ENCODE assay signal across 7 cellular contexts in genomic region chr19:21726942-21727747, GRCh38. TPM values are rescaled to one million over a fixed set of nuclear protein-coding genes. Genes with fewer than 3 reads are reported as not detected.
DNase-seq lines count a peak whose midpoint lies in the region; ATAC-seq, FAIRE-seq and TF ChIP-seq lines count a peak whose summit lies in the region.
"Not testable (repeated sequence)": the region's sequence is repeated elsewhere in the genome, so short reads cannot be mapped to it uniquely, and the experiment has no call there.

No MANE protein-coding gene starts in this region.

- peaks cover 48% of the 10 kb centered on the region for H3K36me3 Mint-ChIP-seq in neural progenitor cell

- not testable (repeated sequence) for ATAC-seq in right cardiac atrium

- H2AFZ ChIP-seq in neural progenitor cell (replicated peaks); smooth muscle cell (ENCODE audit: low read depth): not testable (repeated sequence)

- TF ChIP-seq CTCF in D721Med (IDR thresholded peaks at IDR 0.05; ENCODE audit: insufficient read depth, missing control alignments); HEK293 (tag by site-specific recombination; IDR thresholded peaks at IDR 0.05); coronary artery (IDR thresholded peaks at IDR 0.05); neural progenitor cell (IDR thresholded peaks at IDR 0.05); smooth muscle cell (IDR thresholded peaks at IDR 0.05; ENCODE audit: borderline replicate concordance, insufficient read depth, poor library complexity, severe bottlenecking): not testable (repeated sequence)

- POLR2A ChIA-PET in HEK293 (lab: Yijun Ruan, JAX), result not testable (repeated sequence)

- not testable (repeated sequence) for H3K4me3 Mint-ChIP-seq in neural progenitor cell

- intact Hi-C loops in right cardiac atrium (cut with DNase I), result not testable (repeated sequence)

- H3K36me3 ChIP-seq in HEK293 (ENCODE audit: control insufficient read depth in 2 of 2, insufficient read depth in 1 of 2, low read length in 2 of 2), result peaks cover 7 to 35% of the 10 kb centered on the region in 2 experiments
- H3K36me3 ChIP-seq in adipocyte (ENCODE audit: control insufficient read depth, insufficient read depth, low read length, severe bottlenecking), result peaks cover 64% of the 10 kb centered on the region
- H3K36me3 ChIP-seq in neural progenitor cell, result peaks cover 58% of the 10 kb centered on the region
- H3K36me3 ChIP-seq in smooth muscle cell (ENCODE audit: low read depth), result peaks cover 41% of the 10 kb centered on the region

- H3K9ac ChIP-seq in adipocyte (ENCODE audit: low read length); neural progenitor cell; smooth muscle cell (ENCODE audit: low read depth): not testable (repeated sequence)

- not testable (repeated sequence) for H3K27me3 Mint-ChIP-seq in neural progenitor cell (ENCODE audit: insufficient read depth, low read depth)

- CTCF ChIA-PET in HEK293 (lab: Yijun Ruan, JAX), result not testable (repeated sequence)

- not testable (repeated sequence) for H3K4me2 ChIP-seq in neural progenitor cell, smooth muscle cell

- not testable (repeated sequence) for H3K4me1 Mint-ChIP-seq in neural progenitor cell

- FAIRE-seq in D721Med (lab: Jason Lieb, UNC), result peak; percentile 74

- H3K9me3 Mint-ChIP-seq in neural progenitor cell, result peaks cover 69% of the 10 kb centered on the region

- H3F3A ChIP-seq in neural progenitor cell (ENCODE audit: low read depth); smooth muscle cell (ENCODE audit: low read depth): not testable (repeated sequence)

- H3K4me1 ChIP-seq in HEK293 (ENCODE audit: control insufficient read depth, insufficient read depth, low read length); adipocyte (ENCODE audit: control insufficient read depth, insufficient read depth, low read length); right cardiac atrium (ENCODE audit: control insufficient read depth, insufficient read depth, low read length); neural progenitor cell; smooth muscle cell (ENCODE audit: low read depth): not testable (repeated sequence)

- H3K27me3 ChIP-seq in adipocyte (replicated peaks; ENCODE audit: control insufficient read depth, insufficient read depth, low read length); right cardiac atrium (ENCODE audit: control insufficient read depth, insufficient read depth); neural progenitor cell; smooth muscle cell (ENCODE audit: low read depth): not testable (repeated sequence)

- DNase-seq in D721Med (ENCODE audit: insufficient read length, low spot score); adipocyte (ENCODE audit: low read depth); coronary artery (ENCODE audit: low spot score); right cardiac atrium; neural progenitor cell (ENCODE audit: low spot score); smooth muscle cell (lab: John Stamatoyannopoulos, UW; ENCODE audit: unreplicated experiment): not testable (repeated sequence)

- not testable (repeated sequence) for H3K4me3 ChIP-seq in HEK293 (ENCODE audit: low read depth, low read length)
- H3K4me3 ChIP-seq in adipocyte (ENCODE audit: low read length) (peak overlapping the region; percentile 74), coronary artery (peak overlapping the region; percentile 28), right cardiac atrium (ENCODE audit: low read length) (peak overlapping the region; percentile 10), neural progenitor cell (peak overlapping the region; percentile 11), smooth muscle cell (peak overlapping the region; percentile 0)

- not testable (repeated sequence) for H4K20me1 ChIP-seq in neural progenitor cell (ENCODE audit: low read depth); smooth muscle cell (ENCODE audit: low read depth)

- not testable (repeated sequence) for H3K27ac Mint-ChIP-seq in neural progenitor cell

- H3K9me3 ChIP-seq in HEK293 (ENCODE audit: control insufficient read depth, insufficient read depth, low read depth, low read length); right cardiac atrium (ENCODE audit: control insufficient read depth, low read length): not testable (repeated sequence)
- H3K9me3 ChIP-seq in adipocyte (ENCODE audit: control insufficient read depth, low read length) (peaks cover 94% of the 10 kb centered on the region), neural progenitor cell (ENCODE audit: low read depth) (peaks cover 52% of the 10 kb centered on the region), smooth muscle cell (replicated peaks; ENCODE audit: low read depth) (peaks cover 59% of the 10 kb centered on the region)

- not testable (repeated sequence) for H3K27ac ChIP-seq in HEK293 (ENCODE audit: extremely low read depth, low read depth, low read length); coronary artery; right cardiac atrium (ENCODE audit: low read length); neural progenitor cell; smooth muscle cell (ENCODE audit: low read depth)

- WGBS in right cardiac atrium, result 97% methylated on average over 5 of the region's 5 CpGs
- WGBS in smooth muscle cell (ENCODE audit: low lambda C conversion rate), result 98% methylated on average over 5 of the region's 5 CpGs

- not testable (repeated sequence) for H3K79me2 ChIP-seq in neural progenitor cell (ENCODE audit: low read depth); smooth muscle cell (ENCODE audit: low read depth)

TF ChIP-seq in HEK293, 187 proteins besides CTCF, POLR2A, EP300 and RAD21:
- not testable (repeated sequence) for TF ChIP-seq ZNF274 (IDR thresholded peaks at IDR 0.05; ENCODE audit: low read length)
- TF ChIP-seq ZNF274 (tag by site-specific recombination; IDR thresholded peaks at IDR 0.05; ENCODE audit: borderline replicate concordance) (peak; percentile 55; the same call in 1 of the 2 replicates), SETDB1 (IDR thresholded peaks at IDR 0.05; ENCODE audit: insufficient read length, low read length) (peak; percentile 66)

RNA-seq across cellular contexts. Expression of gene ZNF100, which starts 40.2 kb away (rescaled TPM):
- total RNA-seq in right cardiac atrium (10 to 100 TPM in 1 of 4 donors, 1 to 10 TPM in 3; 3.9 to 10.2 (median 7.7) TPM), neural progenitor cell (ENCODE audit: low replicate concordance) (18.9 and 29.5 TPM in 2 replicates), smooth muscle cell (5.7 and 11.0 TPM in 2 replicates)
- polyA plus RNA-seq in right cardiac atrium (1.7 TPM), smooth muscle cell (1.5 and 2.5 TPM in 2 replicates)
